In genomic region chrX:44244008-44244407, GRCh38 we compare ENCODE assay signal across 8 cellular contexts.
A peak's percentile ranks its signal among the peaks of the same experiment; 100 is the strongest.
DNase-seq lines count a peak whose midpoint lies in the region; ATAC-seq and FAIRE-seq lines count a peak whose summit lies in the region.

No MANE protein-coding gene starts in this region.

- no peak for FAIRE-seq in GM19239 (lab: Jason Lieb, UNC)

- H3K4me3 ChIP-seq in adipocyte (ENCODE audit: low read length), result no peak overlapping the region

- no peak overlapping the region for H3K9ac ChIP-seq in adipocyte (ENCODE audit: low read length)

- no peaks in the 10 kb centered on the region for H3K9me3 ChIP-seq in adipocyte (ENCODE audit: control insufficient read depth, low read length)

- peaks cover 10% of the 10 kb centered on the region for H3K27me3 ChIP-seq in adipocyte (replicated peaks; ENCODE audit: control insufficient read depth, insufficient read depth, low read length)

- DNase-seq in COLO829 (ENCODE audit: low spot score) (peak; percentile 8), HT-29 (ENCODE audit: low spot score) (peak; percentile 64), adipocyte (ENCODE audit: low read depth) (peak; percentile 72), kidney tubule cell (ENCODE audit: low spot score) (peak; percentile 47), GM19239 (ENCODE audit: insufficient read length, low spot score) (no peak)

- no peak for ATAC-seq in HG03457 (IDR thresholded peaks at IDR 0.05; ENCODE audit: unreplicated experiment)
- ATAC-seq in GM21423 (IDR thresholded peaks at IDR 0.05; ENCODE audit: unreplicated experiment), result no peak
- ATAC-seq in GM21576 (IDR thresholded peaks at IDR 0.05; ENCODE audit: unreplicated experiment), result no peak

- H3K4me1 ChIP-seq in adipocyte (ENCODE audit: control insufficient read depth, insufficient read depth, low read length), result no peaks in the 10 kb centered on the region

- no peaks in the 10 kb centered on the region for H3K36me3 ChIP-seq in adipocyte (ENCODE audit: control insufficient read depth, insufficient read depth, low read length, severe bottlenecking)
